Comparison of ENCODE assay signal across 14 cellular contexts in the genomic region with DNA sequence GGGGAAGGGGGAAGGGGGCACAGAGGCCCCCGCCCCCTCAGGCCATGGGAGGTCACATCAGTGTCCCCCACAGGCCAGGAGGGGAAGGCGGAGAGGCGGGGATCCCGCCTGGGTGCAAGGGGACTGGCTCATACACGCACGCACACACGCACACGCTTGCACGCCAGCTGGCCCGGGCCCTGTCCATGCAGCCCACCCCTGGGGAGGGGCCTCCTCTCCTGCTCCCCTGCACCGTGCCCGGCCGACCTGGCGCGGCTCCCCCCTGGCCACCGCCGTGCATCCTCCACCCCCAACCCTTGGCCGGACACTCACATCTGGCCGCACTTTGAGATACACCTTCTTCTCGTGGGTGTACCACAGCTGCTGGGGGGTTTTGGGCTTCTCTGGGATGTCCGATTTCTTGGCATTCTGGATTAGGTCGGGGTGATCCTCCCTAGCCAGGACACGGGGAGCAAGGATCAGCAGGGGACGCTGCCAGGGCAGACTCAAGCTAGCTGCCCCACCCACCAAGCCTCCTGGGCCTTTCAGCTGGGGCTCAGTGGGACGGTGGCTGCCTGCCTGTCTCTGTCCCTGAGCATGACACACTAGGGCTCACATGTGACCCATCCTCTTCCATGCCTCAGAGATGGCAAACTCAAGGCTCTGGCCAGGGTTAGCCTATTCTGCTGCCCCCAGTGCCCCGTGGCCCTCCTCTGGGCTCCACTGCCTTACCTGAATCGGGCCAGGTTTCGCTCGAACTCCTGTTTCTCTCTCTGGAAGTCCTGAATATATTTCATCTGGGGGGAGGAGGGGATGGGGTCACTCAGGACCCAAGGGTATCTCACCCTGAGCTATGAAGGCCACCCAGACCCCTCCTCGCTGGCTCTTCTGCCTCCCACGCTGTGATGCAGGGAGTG. TPM values are rescaled to one million over a fixed set of nuclear protein-coding genes. Genes with fewer than 3 reads are reported as not detected.
DNase-seq lines count a peak whose midpoint lies in the region; ATAC-seq and TF ChIP-seq lines count a peak whose summit lies in the region.
"Had no signal": no experiment of that assay in that cellular context is flagged by ENCODE, and none has a peak within 500 bp of the region (broad histone marks: within the 10 kb centered on the region; RNA-seq: fewer than 3 reads in every experiment).

No MANE protein-coding gene starts in this region.

- intact Hi-C loops in activated CD4-positive, alpha-beta memory T cell treated with anti-CD3 and anti-CD28 coated beads for 36 hours (cut with micrococcal nuclease) = no loop called here
- intact Hi-C loops in activated B cell treated with CpG ODN at 0.5 μM for 24 hours (cut with micrococcal nuclease) (no loop called here), Right ventricle myocardium inferior (cut with DNase I) (loop anchor here (5.0 kb wide), 1 partner anchor 310 kb away; no protein-coding TSS in a partner anchor), MCF 10A (cut with micrococcal nuclease) (no loop called here)

- no TSS peak for BruUV-seq in MCF 10A (replicated peaks; lab: Mats Ljungman, UMichigan)

- no peaks in the 10 kb centered on the region for H3K27me3 Mint-ChIP-seq in activated CD4-positive, alpha-beta memory T cell treated with anti-CD3 and anti-CD28 coated beads for 36 hours
- no peaks in the 10 kb centered on the region for H3K27me3 Mint-ChIP-seq in activated CD4-positive, alpha-beta memory T cell treated with anti-CD3 and anti-CD28 coated beads, Interleukin-2, amount 10 ng/mL, durations not matched to agents 7 days and 5 days
- H3K27me3 Mint-ChIP-seq in activated B cell treated with CpG ODN at 0.5 μM for 24 hours (no peaks in the 10 kb centered on the region), neural crest cell (ENCODE audit: low read depth) (no peaks in the 10 kb centered on the region), MCF 10A (ENCODE audit: insufficient read depth, unreplicated experiment) (no peaks in the 10 kb centered on the region)
- H3K27me3 Mint-ChIP-seq: progenitor cell of endocrine pancreas had no signal

- CTCF ChIA-PET in activated CD4-positive, alpha-beta memory T cell treated with anti-CD3 and anti-CD28 coated beads for 36 hours (lab: Charles Lee) = interaction anchor here (0.6 to 3.9 kb wide), 6 partner anchors 9 to 141 kb away, joined by 3 to 69 read pairs (median 4); a partner anchor contains a TSS
- CTCF ChIA-PET in activated CD4-positive, alpha-beta memory T cell treated with anti-CD3 and anti-CD28 coated beads, Interleukin-2, amount 10 ng/mL, durations not matched to agents 7 days and 5 days (lab: Charles Lee) = interaction anchor here (1.0 to 3.5 kb wide), 2 partner anchors 9 to 25 kb away, joined by 3 to 35 read pairs; a partner anchor contains a TSS
- CTCF ChIA-PET in activated B cell treated with CpG ODN at 0.5 μM for 24 hours (lab: Charles Lee) = interaction anchor here (1.0 to 5.3 kb wide), 3 partner anchors 118 to 140 kb away, joined by 3 to 108 read pairs (median 4); a partner anchor contains a TSS
- CTCF ChIA-PET in MCF 10A (lab: Yijun Ruan, JAX) = interaction anchor here (0.7 to 1.9 kb wide), 2 partner anchors 9 to 459 kb away, joined by 5 to 7 read pairs; no protein-coding TSS in a partner anchor

- peaks cover 72% of the 10 kb centered on the region for H3K36me3 Mint-ChIP-seq in activated CD4-positive, alpha-beta memory T cell treated with anti-CD3 and anti-CD28 coated beads for 36 hours
- peaks cover 73% of the 10 kb centered on the region for H3K36me3 Mint-ChIP-seq in activated CD4-positive, alpha-beta memory T cell treated with anti-CD3 and anti-CD28 coated beads, Interleukin-2, amount 10 ng/mL, durations not matched to agents 7 days and 5 days (ENCODE audit: low read depth)
- H3K36me3 Mint-ChIP-seq in activated B cell treated with CpG ODN at 0.5 μM for 24 hours (ENCODE audit: low read depth) = peaks cover 76% of the 10 kb centered on the region
- H3K36me3 Mint-ChIP-seq in neural crest cell (ENCODE audit: low read depth) = peaks cover 19% of the 10 kb centered on the region
- H3K36me3 Mint-ChIP-seq in MCF 10A (ENCODE audit: insufficient read depth, unreplicated experiment) = peaks cover 84% of the 10 kb centered on the region

- H3K4me1 Mint-ChIP-seq in activated CD4-positive, alpha-beta memory T cell treated with anti-CD3 and anti-CD28 coated beads for 36 hours (ENCODE audit: low read depth) = peaks cover 77% of the 10 kb centered on the region
- peaks cover 67% of the 10 kb centered on the region for H3K4me1 Mint-ChIP-seq in activated CD4-positive, alpha-beta memory T cell treated with anti-CD3 and anti-CD28 coated beads, Interleukin-2, amount 10 ng/mL, durations not matched to agents 7 days and 5 days
- H3K4me1 Mint-ChIP-seq in activated B cell treated with CpG ODN at 0.5 μM for 24 hours (peaks cover 74% of the 10 kb centered on the region), neural crest cell (peaks cover 22% of the 10 kb centered on the region), MCF 10A (ENCODE audit: insufficient read depth, unreplicated experiment) (peaks cover 21% of the 10 kb centered on the region)

- H3K9me3 Mint-ChIP-seq in activated CD4-positive, alpha-beta memory T cell treated with anti-CD3 and anti-CD28 coated beads for 36 hours = no peaks in the 10 kb centered on the region
- H3K9me3 Mint-ChIP-seq in activated CD4-positive, alpha-beta memory T cell treated with anti-CD3 and anti-CD28 coated beads, Interleukin-2, amount 10 ng/mL, durations not matched to agents 7 days and 5 days = no peaks in the 10 kb centered on the region
- H3K9me3 Mint-ChIP-seq in activated B cell treated with CpG ODN at 0.5 μM for 24 hours (no peaks in the 10 kb centered on the region), neural crest cell (no peaks in the 10 kb centered on the region), MCF 10A (ENCODE audit: unreplicated experiment) (no peaks in the 10 kb centered on the region)

- TF ChIP-seq CTCF in activated B cell treated with CpG ODN at 0.5 μM for 24 hours (IDR thresholded peaks at IDR 0.05) = no peak
- TF ChIP-seq CTCF in neural crest cell (conservative IDR thresholded peaks at IDR 0.05) = no peak
- TF ChIP-seq CTCF in MCF 10A (IDR thresholded peaks at IDR 0.05; ENCODE audit: unreplicated experiment) = no peak

- no peak for ATAC-seq in activated B cell treated with CpG ODN at 0.5 μM for 24 hours (ENCODE audit: low read depth)
- ATAC-seq in Right ventricle myocardium inferior = no peak
- ATAC-seq: activated CD4-positive, CD25-positive, alpha-beta regulatory T cell treated with anti-CD3 and anti-CD28 coated beads, Interleukin-2, amount 50 U/mL, for 24 hours had no signal

- POLR2A ChIA-PET in activated CD4-positive, alpha-beta memory T cell treated with anti-CD3 and anti-CD28 coated beads for 36 hours (lab: Charles Lee) = interaction anchor here (1.1 to 4.1 kb wide), 2 partner anchors 8 to 11 kb away, joined by 3 to 43 read pairs; a partner anchor contains a TSS
- POLR2A ChIA-PET in activated CD4-positive, alpha-beta memory T cell treated with anti-CD3 and anti-CD28 coated beads, Interleukin-2, amount 10 ng/mL, durations not matched to agents 7 days and 5 days (lab: Charles Lee) = interaction anchor here (1.0 to 18.0 kb wide), 4 partner anchors 8 to 113 kb away, joined by 3 to 504 read pairs (median 50); a partner anchor contains a TSS
- POLR2A ChIA-PET in activated B cell treated with CpG ODN at 0.5 μM for 24 hours (lab: Charles Lee) = interaction anchor here (0.9 to 10.5 kb wide), 10 partner anchors 8 to 142 kb away, joined by 3 to 241 read pairs (median 6); a partner anchor contains a TSS
- POLR2A ChIA-PET in MCF 10A (lab: Yijun Ruan, JAX) = interaction anchor here (0.6 to 1.2 kb wide), 3 partner anchors 9 to 1507 kb away, joined by 3 to 5 read pairs (median 4); no protein-coding TSS in a partner anchor

- H3K27ac Mint-ChIP-seq in activated CD4-positive, alpha-beta memory T cell treated with anti-CD3 and anti-CD28 coated beads for 36 hours = peak overlapping the region; percentile 69
- no peak overlapping the region for H3K27ac Mint-ChIP-seq in activated CD4-positive, alpha-beta memory T cell treated with anti-CD3 and anti-CD28 coated beads, Interleukin-2, amount 10 ng/mL, durations not matched to agents 7 days and 5 days
- H3K27ac Mint-ChIP-seq in activated B cell treated with CpG ODN at 0.5 μM for 24 hours (peak overlapping the region; percentile 35), neural crest cell (ENCODE audit: unreplicated experiment) (peak overlapping the region; percentile 75), MCF 10A (ENCODE audit: low read depth, unreplicated experiment) (no peak overlapping the region)
- H3K27ac Mint-ChIP-seq: progenitor cell of endocrine pancreas had no signal

- no peak for DNase-seq in activated CD4-positive, alpha-beta memory T cell treated with anti-CD3 and anti-CD28 coated beads for 36 hours
- no peak for DNase-seq in activated CD4-positive, alpha-beta memory T cell treated with anti-CD3 and anti-CD28 coated beads, Interleukin-2, amount 10 ng/mL, durations not matched to agents 7 days and 5 days
- no peak for DNase-seq in activated B cell treated with CpG ODN at 0.5 μM for 24 hours
- DNase-seq in neural crest cell (ENCODE audit: low read depth, low spot score) = no peak
- no peak for DNase-seq in Right ventricle myocardium inferior (ENCODE audit: missing footprints)
- DNase-seq in MCF 10A (ENCODE audit: unreplicated experiment) = no peak
- DNase-seq: colonic mucosa, mesendoderm, NCI-H1417 treated with DMSO at 0.1 percent for 48 hours, NCI-H526, SHP77 treated with DMSO at 0.1 percent for 48 hours had no signal

- H3K4me3 Mint-ChIP-seq in activated CD4-positive, alpha-beta memory T cell treated with anti-CD3 and anti-CD28 coated beads for 36 hours = no peak overlapping the region
- no peak overlapping the region for H3K4me3 Mint-ChIP-seq in activated CD4-positive, alpha-beta memory T cell treated with anti-CD3 and anti-CD28 coated beads, Interleukin-2, amount 10 ng/mL, durations not matched to agents 7 days and 5 days
- H3K4me3 Mint-ChIP-seq in activated B cell treated with CpG ODN at 0.5 μM for 24 hours (no peak overlapping the region), neural crest cell (peak overlapping the region; percentile 66), MCF 10A (ENCODE audit: unreplicated experiment) (no peak overlapping the region)

RNA-seq across cellular contexts. Expression of a gene that starts 6.7 kb away (rescaled TPM):
- total RNA-seq in activated CD4-positive, alpha-beta memory T cell treated with anti-CD3 and anti-CD28 coated beads for 36 hours = 100 to 1,000 TPM; 112 to 118 TPM
- total RNA-seq in activated CD4-positive, alpha-beta memory T cell treated with anti-CD3 and anti-CD28 coated beads, Interleukin-2, amount 10 ng/mL, durations not matched to agents 7 days and 5 days = 100 to 1,000 TPM; 107 to 110 TPM
- total RNA-seq in activated B cell treated with CpG ODN at 0.5 μM for 24 hours = 139 and 146 TPM in 2 replicates
- total RNA-seq in neural crest cell = 106 and 108 TPM in 2 replicates
- 57.5 TPM for total RNA-seq in Right ventricle myocardium inferior
- 71.4 and 79.7 TPM in 2 replicates for total RNA-seq in MCF 10A (2022)

RNA-seq across cellular contexts. Expression of a gene that starts 13.1 kb away (rescaled TPM):
- 10 to 100 TPM; 63.4 to 69.7 TPM for total RNA-seq in activated CD4-positive, alpha-beta memory T cell treated with anti-CD3 and anti-CD28 coated beads for 36 hours
- total RNA-seq in activated CD4-positive, alpha-beta memory T cell treated with anti-CD3 and anti-CD28 coated beads, Interleukin-2, amount 10 ng/mL, durations not matched to agents 7 days and 5 days = 100 to 1,000 TPM; 106 to 107 TPM
- total RNA-seq in activated B cell treated with CpG ODN at 0.5 μM for 24 hours (92.0 and 103 TPM in 2 replicates), neural crest cell (115 and 119 TPM in 2 replicates), Right ventricle myocardium inferior (40.8 TPM), MCF 10A (2022) (65.7 and 74.8 TPM in 2 replicates)

RNA-seq across cellular contexts. Expression of a gene that starts 26.0 kb away (rescaled TPM):
- 10 to 100 TPM; 21.8 to 21.9 TPM for total RNA-seq in activated CD4-positive, alpha-beta memory T cell treated with anti-CD3 and anti-CD28 coated beads for 36 hours
- total RNA-seq in activated CD4-positive, alpha-beta memory T cell treated with anti-CD3 and anti-CD28 coated beads, Interleukin-2, amount 10 ng/mL, durations not matched to agents 7 days and 5 days = 10 to 100 TPM; 42.2 to 42.7 TPM
- 32.3 and 36.0 TPM in 2 replicates for total RNA-seq in activated B cell treated with CpG ODN at 0.5 μM for 24 hours
- total RNA-seq in neural crest cell = 33.5 and 33.7 TPM in 2 replicates
- total RNA-seq in Right ventricle myocardium inferior = 20.8 TPM
- total RNA-seq in MCF 10A (2022) = 26.5 and 37.7 TPM in 2 replicates

RNA-seq across cellular contexts. Expression of a gene that starts 42.3 kb away (rescaled TPM):
- total RNA-seq in activated CD4-positive, alpha-beta memory T cell treated with anti-CD3 and anti-CD28 coated beads for 36 hours = under 1 TPM in 1 of 2 experiments, not detected in 1; 0.19 TPM
- under 1 TPM in 1 of 2 experiments, not detected in 1; 0.38 TPM for total RNA-seq in activated CD4-positive, alpha-beta memory T cell treated with anti-CD3 and anti-CD28 coated beads, Interleukin-2, amount 10 ng/mL, durations not matched to agents 7 days and 5 days
- total RNA-seq in activated B cell treated with CpG ODN at 0.5 μM for 24 hours = not detected in 2 replicates
- total RNA-seq in neural crest cell = 0.25 and 0.26 TPM in 2 replicates
- 14.5 TPM for total RNA-seq in Right ventricle myocardium inferior
- not detected in 2 replicates for total RNA-seq in MCF 10A (2022)
- total RNA-seq: Daoy had no signal

RNA-seq across cellular contexts. Expression of a gene that starts 55.2 kb away (rescaled TPM):
- not detected for total RNA-seq in activated CD4-positive, alpha-beta memory T cell treated with anti-CD3 and anti-CD28 coated beads for 36 hours
- total RNA-seq in activated CD4-positive, alpha-beta memory T cell treated with anti-CD3 and anti-CD28 coated beads, Interleukin-2, amount 10 ng/mL, durations not matched to agents 7 days and 5 days = not detected
- total RNA-seq in activated B cell treated with CpG ODN at 0.5 μM for 24 hours = 0.10 and 0.13 TPM in 2 replicates
- total RNA-seq in neural crest cell = not detected in 2 replicates
- 0.08 TPM for total RNA-seq in Right ventricle myocardium inferior
- total RNA-seq in MCF 10A (2022) = not detected in 2 replicates
- total RNA-seq: Daoy, progenitor cell of endocrine pancreas had no signal

Comparison
In these comparisons a context has a peak if more than half of its experiments do, and no peak if none do; other contexts are left out.
1. H3K27ac Mint-ChIP-seq: peak in activated CD4-positive, alpha-beta memory T cell treated with anti-CD3 and anti-CD28 coated beads for 36 hours (single experiment), activated B cell treated with CpG ODN at 0.5 μM for 24 hours (single experiment) and neural crest cell (single experiment); none in activated CD4-positive, alpha-beta memory T cell treated with anti-CD3 and anti-CD28 coated beads, Interleukin-2, amount 10 ng/mL, durations not matched to agents 7 days and 5 days (single experiment) and MCF 10A (single experiment).